ENCODE assay signal across 9 cellular contexts in genomic region chr9:70563437-70564204, GRCh38.
DNase-seq lines count a peak whose midpoint lies in the region; ATAC-seq and TF ChIP-seq lines count a peak whose summit lies in the region.
"Had no signal": no experiment of that assay in that cellular context is flagged by ENCODE, and none has a peak within 500 bp of the region (broad histone marks: within the 10 kb centered on the region; RNA-seq: fewer than 3 reads in every experiment).

No MANE protein-coding gene starts in this region.

- H3K27ac ChIP-seq in HL-60 (replicated peaks): peak overlapping the region; percentile 85
- H3K27ac ChIP-seq: neutrophil had no signal

- H3K27me3 ChIP-seq in HL-60 (ENCODE audit: insufficient read depth, poor library complexity, severe bottlenecking): no peaks in the 10 kb centered on the region
- H3K27me3 ChIP-seq: neutrophil had no signal

- intact Hi-C loops in posterior cingulate gyrus (cut with DNase I): no loop called here

- no peak overlapping the region for H3K4me3 ChIP-seq in HL-60 (replicated peaks; ENCODE audit: insufficient read depth, low read length)

- no peak for TF ChIP-seq CTCF in HL-60 (IDR thresholded peaks at IDR 0.05; ENCODE audit: insufficient read depth, low read length)

- DNase-seq in CD1c-positive myeloid dendritic cell (ENCODE audit: extremely low spot score) (peak; percentile 93), HL-60 (ENCODE audit: low read depth in 1 of 2, low spot score in 1 of 2) (peak; percentile 27 to 74), activated T-cell treated with anti-CD3 and anti-CD28 coated beads for 4 hours (peak; percentile 1), foreskin melanocyte (peak; percentile 98), posterior cingulate gyrus (no peak), DMS153 treated with DMSO at 0.1 percent for 48 hours (lab: John Stamatoyannopoulos, UW; ENCODE audit: unreplicated experiment) (no peak)
- peak; percentile 18 to 33 for DNase-seq in stimulated activated CD4-positive, alpha-beta T cell treated with anti-CD3 and anti-CD28 coated beads, Interleukin-2, amount 100 ng/mL, for 48 hours

- peak; percentile 94 for ATAC-seq in GM19468 (IDR thresholded peaks at IDR 0.05; ENCODE audit: extremely low read depth, unreplicated experiment)

Comparison
In these comparisons a context has a peak if more than half of its experiments do, and no peak if none do; other contexts are left out.
1. DNase-seq: peak in CD1c-positive myeloid dendritic cell (single experiment), HL-60 (2 of 2), activated T-cell treated with anti-CD3 and anti-CD28 coated beads for 4 hours (single experiment), foreskin melanocyte (single experiment) and stimulated activated CD4-positive, alpha-beta T cell treated with anti-CD3 and anti-CD28 coated beads, Interleukin-2, amount 100 ng/mL, for 48 hours (2 of 2); none in posterior cingulate gyrus (0 of 10) and DMS153 treated with DMSO at 0.1 percent for 48 hours (single experiment).